27 cellular contexts compared by ENCODE assay signal in the genomic region with DNA sequence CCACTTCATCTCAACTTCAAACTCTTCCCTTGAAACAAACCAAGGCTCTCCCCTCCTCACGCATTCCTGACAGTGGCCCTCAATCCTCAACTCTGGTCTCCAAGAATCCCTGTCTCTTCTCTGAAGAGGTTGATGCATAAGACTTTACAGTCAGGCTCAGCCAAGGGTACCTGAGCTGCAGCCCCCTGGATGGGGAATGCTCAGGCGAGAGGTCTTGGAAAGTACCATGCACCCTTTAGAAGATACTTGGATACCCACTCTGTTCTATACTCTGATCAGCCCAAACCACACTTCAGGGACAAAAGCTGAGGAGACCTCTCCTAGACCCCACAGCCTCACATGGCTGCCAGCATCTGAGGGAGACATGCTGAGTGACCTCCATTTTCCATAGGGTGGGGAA. TPM values are rescaled to one million over a fixed set of nuclear protein-coding genes. Genes with fewer than 3 reads are reported as not detected.
A peak's percentile ranks its signal among the peaks of the same experiment; 100 is the strongest.
DNase-seq lines count a peak whose midpoint lies in the region; TF ChIP-seq lines count a peak whose summit lies in the region.
"Had no signal": no experiment of that assay in that cellular context is flagged by ENCODE, and none has a peak within 500 bp of the region (broad histone marks: within the 10 kb centered on the region; RNA-seq: fewer than 3 reads in every experiment).

No MANE protein-coding gene starts in this region.

- DNase-seq in esophagus squamous epithelium (lab: John Stamatoyannopoulos, UW) (no peak), suprapubic skin (ENCODE audit: low spot score in 2 of 2) (no peak), NCI-H1417 (lab: John Stamatoyannopoulos, UW) (no peak), mesendoderm (no peak)
- DNase-seq in activated naive CD4-positive, alpha-beta T cell treated with Interleukin-2 at 50 U/mL for 16 hours, result no peak
- DNase-seq: 8988T; ACHN; BE2C; C1 segment of cervical spinal cord; CD4-positive, alpha-beta memory T cell; CD4-positive, CD25-positive, alpha-beta regulatory T cell; CD8-positive, alpha-beta memory T cell; COR-L47; DMS 273 treated with DMSO at 0.1 percent for 48 hours; DMS153; DMS53; DMS79; DND-41; EL; GDM1 had no signal

- no peaks in the 10 kb centered on the region for H3K36me3 ChIP-seq in esophagus (ENCODE audit: control insufficient read depth in 2 of 2, insufficient read depth in 2 of 2, low read length in 1 of 2)
- H3K36me3 ChIP-seq in esophagus squamous epithelium, result peaks cover 0 to 14% (median 0%) of the 10 kb centered on the region in 3 donors
- no peaks in the 10 kb centered on the region for H3K36me3 ChIP-seq in suprapubic skin
- H3K36me3 ChIP-seq in mesendoderm (ENCODE audit: control insufficient read depth, insufficient read depth, low read length), result no peaks in the 10 kb centered on the region
- H3K36me3 ChIP-seq: BE2C, BLaER1 had no signal

- intact Hi-C loops in esophagus squamous epithelium (cut with DNase I), result no loop called here

- H3K4me3 ChIP-seq in esophagus (ENCODE audit: low read depth in 1 of 2, low read length in 2 of 2) (no peak overlapping the region), esophagus squamous epithelium (no peak overlapping the region), suprapubic skin (no peak overlapping the region), mesendoderm (ENCODE audit: low read length) (no peak overlapping the region)
- H3K4me3 ChIP-seq: BLaER1 had no signal

- H3K4me1 ChIP-seq in esophagus (ENCODE audit: control insufficient read depth in 2 of 2, insufficient read depth in 2 of 2, low read length in 1 of 2) (peaks cover 0 to 5% of the 10 kb centered on the region in 2 donors), esophagus squamous epithelium (peaks cover 0 to 20% (median 0%) of the 10 kb centered on the region in 3 donors), suprapubic skin (peaks cover 4% of the 10 kb centered on the region), mesendoderm (ENCODE audit: control insufficient read depth, low read depth, low read length) (no peaks in the 10 kb centered on the region)
- H3K4me1 ChIP-seq: BE2C had no signal

- TF ChIP-seq EP300 in suprapubic skin (IDR thresholded peaks at IDR 0.05), result no peak

- 91 to 94% methylated on average over 2 of the region's 2 CpGs for WGBS in esophagus, 2 donors
- 84 to 100% methylated on average over 1 to 2 of the region's 2 CpGs for WGBS in esophagus squamous epithelium, 2 donors
- WGBS in suprapubic skin, result 100% methylated on average over 2 of the region's 2 CpGs
- WGBS in mesendoderm (ENCODE audit: extremely low coverage, insufficient coverage, low lambda C conversion rate), result no CpG with 5 or more reads among the region's 2 CpGs

- H2BK120ac ChIP-seq in mesendoderm (ENCODE audit: low read depth, low read length), result no peak overlapping the region

- no peak overlapping the region for H3K18ac ChIP-seq in mesendoderm (ENCODE audit: low read length)

- no peak for TF ChIP-seq POLR2A in esophagus squamous epithelium (IDR thresholded peaks at IDR 0.05)
- no peak for TF ChIP-seq POLR2A in suprapubic skin (IDR thresholded peaks at IDR 0.05)

- TF ChIP-seq CTCF in esophagus squamous epithelium (IDR thresholded peaks at IDR 0.05), result no peak
- no peak for TF ChIP-seq CTCF in suprapubic skin (IDR thresholded peaks at IDR 0.05)

- no peak overlapping the region for H2AK5ac ChIP-seq in mesendoderm (ENCODE audit: low read length)

- H3K27me3 ChIP-seq in esophagus (ENCODE audit: control insufficient read depth in 1 of 2, insufficient read depth in 2 of 2, low read length in 2 of 2), result no peaks in the 10 kb centered on the region
- no peaks in the 10 kb centered on the region for H3K27me3 ChIP-seq in esophagus squamous epithelium
- H3K27me3 ChIP-seq in suprapubic skin, result no peaks in the 10 kb centered on the region
- H3K27me3 ChIP-seq in mesendoderm (ENCODE audit: insufficient read depth, low read length, poor library complexity), result no peaks in the 10 kb centered on the region
- H3K27me3 ChIP-seq: BLaER1 had no signal

- H3K9me3 ChIP-seq in esophagus (ENCODE audit: control insufficient read depth in 2 of 2, insufficient read depth in 1 of 2, low read depth in 1 of 2, low read length in 1 of 2), result no peaks in the 10 kb centered on the region
- H3K9me3 ChIP-seq in esophagus squamous epithelium, result no peaks in the 10 kb centered on the region
- no peaks in the 10 kb centered on the region for H3K9me3 ChIP-seq in suprapubic skin
- H3K9me3 ChIP-seq: BE2C had no signal

- no peak overlapping the region for H2BK5ac ChIP-seq in mesendoderm (ENCODE audit: low read length)

- H3K79me1 ChIP-seq in mesendoderm (ENCODE audit: low read length), result no peaks in the 10 kb centered on the region

- H3K4ac ChIP-seq in mesendoderm (ENCODE audit: low read depth, low read length), result no peak overlapping the region

- H3K56ac ChIP-seq in mesendoderm (ENCODE audit: low read length), result no peak overlapping the region

- H3K79me2 ChIP-seq in mesendoderm (ENCODE audit: control insufficient read depth, insufficient read depth, low read length), result no peaks in the 10 kb centered on the region

- no peak overlapping the region for H4K8ac ChIP-seq in mesendoderm (ENCODE audit: low read depth, low read length)

- H3K27ac ChIP-seq in esophagus (ENCODE audit: low read depth in 2 of 2, low read length in 1 of 2), result peak overlapping the region; percentile 13 to 73
- H3K27ac ChIP-seq in esophagus squamous epithelium, result peak overlapping the region; percentile 44 to 81 (median 79)
- peak overlapping the region; percentile 5 for H3K27ac ChIP-seq in suprapubic skin
- H3K27ac ChIP-seq in mesendoderm (ENCODE audit: low read depth, low read length), result no peak overlapping the region
- H3K27ac ChIP-seq: BLaER1 had no signal

- H3K4me2 ChIP-seq in mesendoderm (ENCODE audit: low read length), result no peak overlapping the region
- H3K4me2 ChIP-seq: BLaER1 had no signal

- H3K9ac ChIP-seq in mesendoderm (ENCODE audit: low read length), result no peak overlapping the region
- H3K9ac ChIP-seq: BLaER1 had no signal

- no peak overlapping the region for H2BK15ac ChIP-seq in mesendoderm (replicated peaks; ENCODE audit: low read depth)

- H3K23ac ChIP-seq in mesendoderm (ENCODE audit: low read length), result no peak overlapping the region

- no peak overlapping the region for H4K5ac ChIP-seq in mesendoderm (ENCODE audit: low read length)

RNA-seq across cellular contexts. Expression of a gene that starts 0.5 kb away (rescaled TPM):
- 10 to 100 TPM in 1 of 2 donors, 1 to 10 TPM in 1; 9.9 to 21.5 TPM for polyA plus RNA-seq in esophagus
- total RNA-seq in esophagus squamous epithelium, result 10 to 100 TPM; 14.3 to 44.0 (median 23.8) TPM
- 10 to 100 TPM; 34.2 to 72.1 (median 55.3) TPM for total RNA-seq in suprapubic skin
- not detected for polyA plus RNA-seq in mesendoderm (2013, experiment 1 of 2)
- polyA plus RNA-seq in mesendoderm (2013, experiment 2 of 2), result not detected
- total RNA-seq: A673; CD4-positive, alpha-beta memory T cell; CD4-positive, CD25-positive, alpha-beta regulatory T cell; CD8-positive, alpha-beta memory T cell; Daoy; G401 had no signal
- polyA plus RNA-seq: AG04450; CD14-positive monocyte; CD4-positive, alpha-beta memory T cell; CD4-positive, CD25-positive, alpha-beta regulatory T cell; CD8-positive, alpha-beta memory T cell had no signal

RNA-seq across cellular contexts. Expression of a gene that starts 35.4 kb away (rescaled TPM):
- polyA plus RNA-seq in esophagus, result 1 to 10 TPM; 3.1 to 3.3 TPM
- total RNA-seq in esophagus squamous epithelium, result 10 to 100 TPM in 1 of 4 donors, 1 to 10 TPM in 3; 4.2 to 15.1 (median 6.9) TPM
- total RNA-seq in suprapubic skin, result 10 to 100 TPM; 13.0 to 35.0 (median 21.2) TPM
- not detected for polyA plus RNA-seq in mesendoderm (2013, experiment 1 of 2)
- not detected for polyA plus RNA-seq in mesendoderm (2013, experiment 2 of 2)
- total RNA-seq: A673; CD4-positive, alpha-beta memory T cell; CD8-positive, alpha-beta memory T cell; Daoy; G401 had no signal
- polyA plus RNA-seq: AG04450; CD14-positive monocyte; CD4-positive, alpha-beta memory T cell; CD8-positive, alpha-beta memory T cell had no signal

RNA-seq across cellular contexts. Expression of a gene that starts 44.4 kb away (rescaled TPM):
- polyA plus RNA-seq in esophagus, result over 10,000 TPM; 47,233 to 60,368 TPM
- over 10,000 TPM; 15,145 to 90,256 (median 57,331) TPM for total RNA-seq in esophagus squamous epithelium
- total RNA-seq in suprapubic skin, result 10 to 100 TPM; 11.0 to 95.4 (median 51.1) TPM
- polyA plus RNA-seq in mesendoderm (2013, experiment 1 of 2), result 0.31 TPM
- polyA plus RNA-seq in mesendoderm (2013, experiment 2 of 2), result 0.14 TPM
- total RNA-seq: A673; CD4-positive, CD25-positive, alpha-beta regulatory T cell; Daoy had no signal
- polyA plus RNA-seq: AG04450 had no signal

RNA-seq across cellular contexts. Expression of a gene that starts 53.8 kb away (rescaled TPM):
- polyA plus RNA-seq in esophagus, result under 1 TPM in 1 of 2 donors, not detected in 1; 0.28 TPM
- total RNA-seq in esophagus squamous epithelium, result not detected
- 100 to 1,000 TPM in 3 of 4 donors, 10 to 100 TPM in 1; 14.9 to 257 (median 228) TPM for total RNA-seq in suprapubic skin
- polyA plus RNA-seq in mesendoderm (2013, experiment 1 of 2), result 0.06 TPM
- 0.06 TPM for polyA plus RNA-seq in mesendoderm (2013, experiment 2 of 2)
- total RNA-seq: A673; CD4-positive, alpha-beta memory T cell; CD4-positive, CD25-positive, alpha-beta regulatory T cell; CD8-positive, alpha-beta memory T cell; Daoy; G401 had no signal
- polyA plus RNA-seq: AG04450; CD14-positive monocyte; CD4-positive, alpha-beta memory T cell; CD4-positive, CD25-positive, alpha-beta regulatory T cell; CD8-positive, alpha-beta memory T cell had no signal

Comparison
In these comparisons a context has a peak if more than half of its experiments do, and no peak if none do; other contexts are left out.
1. RNA of a gene that starts 44.4 kb away (total RNA-seq): 15,145 to 90,256 TPM in esophagus squamous epithelium; 11.0 to 95.4 TPM in suprapubic skin; every median in the first group is over 100 times any median in the second.